Comparison of ENCODE assay signal across 34 cellular contexts in genomic region chr10:27799046-27799445, GRCh38. TPM values are rescaled to one million over a fixed set of nuclear protein-coding genes. Genes with fewer than 3 reads are reported as not detected.
"Had no signal": no experiment of that assay in that cellular context is flagged by ENCODE, and none has a peak within 500 bp of the region (broad histone marks: within the 10 kb centered on the region; RNA-seq: fewer than 3 reads in every experiment).

No MANE protein-coding gene starts in this region.

- H3K9me2 ChIP-seq: SK-N-SH had no signal

- H3K4me1 ChIP-seq: Peyer's patch, SJSA1 had no signal

- H3K36me3 ChIP-seq: Peyer's patch, SJSA1 had no signal

- DNase-seq: Kasumi-1, MM.1S, MV-4-11, NCI-H1092, NCI-H1105, NCI-H1417, NCI-H1436, NCI-H146, NCI-H1694, NCI-H187, NCI-H1930, NCI-H2029 treated with DMSO at 0.1 percent for 48 hours, NCI-H2081 treated with DMSO at 0.1 percent for 48 hours, NCI-H2107, NCI-H2171, NCI-H226, NCI-H446 treated with DMSO at 0.1 percent for 48 hours, NCI-H510A, NCI-H524, NCI-H526, NCI-H69, NCI-H748 treated with DMSO at 0.1 percent for 48 hours, NCI-H82, PC-3, Peyer's patch, Right ventricle myocardium superior, RPMI8226, SHP77 treated with DMSO at 0.1 percent for 48 hours, SK-N-SH, SW 1271, T-helper 1 cell had no signal

- ATAC-seq: PC-3 had no signal

- H3K9me3 ChIP-seq: Peyer's patch, SJSA1, SK-N-SH had no signal

- H3K9ac ChIP-seq: SK-N-SH had no signal

- H3K27ac ChIP-seq: Peyer's patch, SJSA1 had no signal

- H3K27me3 ChIP-seq: Peyer's patch, SJSA1 had no signal

- H3K4me3 ChIP-seq: Peyer's patch, SJSA1 had no signal

- H3K4me2 ChIP-seq: SK-N-SH had no signal

RNA-seq across cellular contexts. Expression of gene MKX, which starts 53.4 kb away (rescaled TPM):
- total RNA-seq: MCF 10A, OCI-LY7, Right ventricle myocardium superior, SJSA1 had no signal
- polyA plus RNA-seq: SK-N-SH had no signal
